Comparison of ENCODE assay signal across 13 cellular contexts in genomic region chr1:107687846-107688753, GRCh38.
DNase-seq lines count a peak whose midpoint lies in the region; ATAC-seq and TF ChIP-seq lines count a peak whose summit lies in the region.
"Had no signal": no experiment of that assay in that cellular context is flagged by ENCODE, and none has a peak within 500 bp of the region (broad histone marks: within the 10 kb centered on the region; RNA-seq: fewer than 3 reads in every experiment).

No MANE protein-coding gene starts in this region.

- peak overlapping the region; percentile 77 for H3K4me3 Mint-ChIP-seq in Calu3 (ENCODE audit: low read depth, unreplicated experiment)
- no peak overlapping the region for H3K4me3 Mint-ChIP-seq in stimulated activated effector memory CD8-positive, alpha-beta T cell treated with anti-CD3 and anti-CD28 coated beads, Interleukin-12 subunit alpha, Interleukin-12 subunit beta, amount 100 ng/mL, for 72 hours
- H3K4me3 Mint-ChIP-seq: activated CD8-positive, alpha-beta memory T cell treated with anti-CD3 and anti-CD28 coated beads, Interleukin-2, amount 10 ng/mL, durations not matched to agents 7 days and 5 days; T-helper 2 cell treated with Interferon-gamma antibody and Interleukin-4, amounts not matched to agents 5 μg/mL and 100 μg/mL, for 36 hours had no signal

- no peak overlapping the region for H3K23ac ChIP-seq in mesendoderm (ENCODE audit: low read length)

- H3K27ac Mint-ChIP-seq in Calu3 (ENCODE audit: unreplicated experiment), result peak overlapping the region; percentile 95
- H3K27ac Mint-ChIP-seq in stimulated activated effector memory CD8-positive, alpha-beta T cell treated with anti-CD3 and anti-CD28 coated beads, Interleukin-12 subunit alpha, Interleukin-12 subunit beta, amount 100 ng/mL, for 72 hours, result no peak overlapping the region
- H3K27ac Mint-ChIP-seq: activated CD8-positive, alpha-beta memory T cell treated with anti-CD3 and anti-CD28 coated beads, Interleukin-2, amount 10 ng/mL, durations not matched to agents 7 days and 5 days; T-helper 2 cell treated with Interferon-gamma antibody and Interleukin-4, amounts not matched to agents 5 μg/mL and 100 μg/mL, for 36 hours had no signal

- no peaks in the 10 kb centered on the region for H3K27me3 Mint-ChIP-seq in Calu3 (ENCODE audit: unreplicated experiment)
- H3K27me3 Mint-ChIP-seq: activated CD8-positive, alpha-beta memory T cell treated with anti-CD3 and anti-CD28 coated beads, Interleukin-2, amount 10 ng/mL, durations not matched to agents 7 days and 5 days had no signal

- peak overlapping the region; percentile 34 to 35 for H3K9ac ChIP-seq in duodenal mucosa (ENCODE audit: low read depth in 1 of 2, low read length in 2 of 2)
- H3K9ac ChIP-seq in mesendoderm (ENCODE audit: low read length), result no peak overlapping the region

- intact Hi-C loops in Calu3 (cut with micrococcal nuclease; ENCODE audit: unreplicated experiment), result loop anchor here (2.0 to 5.0 kb wide), 2 partner anchors 63 to 96 kb away; no protein-coding TSS in a partner anchor

- TF ChIP-seq CTCF in Calu3 (IDR thresholded peaks at IDR 0.05; ENCODE audit: unreplicated experiment) (no peak), GM13976 (IDR thresholded peaks at IDR 0.05; ENCODE audit: borderline replicate concordance, control extremely low read depth, extremely low read depth, insufficient read depth, missing control alignments) (no peak)

- ATAC-seq in left lobe of liver, result no peak
- no peak for ATAC-seq in stimulated activated effector memory CD8-positive, alpha-beta T cell treated with anti-CD3 and anti-CD28 coated beads, Interleukin-12 subunit alpha, Interleukin-12 subunit beta, amount 100 ng/mL, for 72 hours
- ATAC-seq: activated CD8-positive, alpha-beta memory T cell treated with anti-CD3 and anti-CD28 coated beads, Interleukin-2, amount 10 ng/mL, durations not matched to agents 7 days and 5 days had no signal

- no peaks in the 10 kb centered on the region for H3K27me3 ChIP-seq in duodenal mucosa (ENCODE audit: control insufficient read depth in 1 of 2, insufficient read depth in 2 of 2, low read length in 2 of 2)
- no peaks in the 10 kb centered on the region for H3K27me3 ChIP-seq in mesendoderm (ENCODE audit: insufficient read depth, low read length, poor library complexity)

- H3K4me1 Mint-ChIP-seq in Calu3 (ENCODE audit: low read depth, unreplicated experiment), result peaks cover 31% of the 10 kb centered on the region
- no peaks in the 10 kb centered on the region for H3K4me1 Mint-ChIP-seq in stimulated activated effector memory CD8-positive, alpha-beta T cell treated with anti-CD3 and anti-CD28 coated beads, Interleukin-12 subunit alpha, Interleukin-12 subunit beta, amount 100 ng/mL, for 72 hours
- H3K4me1 Mint-ChIP-seq: activated CD8-positive, alpha-beta memory T cell treated with anti-CD3 and anti-CD28 coated beads, Interleukin-2, amount 10 ng/mL, durations not matched to agents 7 days and 5 days had no signal

- H3K9me3 ChIP-seq in duodenal mucosa (ENCODE audit: control insufficient read depth in 1 of 2, low read length in 2 of 2), result no peaks in the 10 kb centered on the region

- WGBS in mesendoderm (ENCODE audit: extremely low coverage, insufficient coverage, low lambda C conversion rate), result no CpG with 5 or more reads among the region's 9 CpGs

- no peak overlapping the region for H3K4ac ChIP-seq in mesendoderm (ENCODE audit: low read depth, low read length)

- in situ Hi-C loops in GM13976 (cut with MboI; ENCODE audit: low sequenced_read_pairs, unreplicated experiment), result no loop called here

- H3K79me1 ChIP-seq in mesendoderm (ENCODE audit: low read length), result no peaks in the 10 kb centered on the region

- peaks cover 30% of the 10 kb centered on the region for H3K36me3 Mint-ChIP-seq in Calu3 (ENCODE audit: insufficient read depth, unreplicated experiment)
- H3K36me3 Mint-ChIP-seq in stimulated activated effector memory CD8-positive, alpha-beta T cell treated with anti-CD3 and anti-CD28 coated beads, Interleukin-12 subunit alpha, Interleukin-12 subunit beta, amount 100 ng/mL, for 72 hours, result no peaks in the 10 kb centered on the region
- H3K36me3 Mint-ChIP-seq: activated CD8-positive, alpha-beta memory T cell treated with anti-CD3 and anti-CD28 coated beads, Interleukin-2, amount 10 ng/mL, durations not matched to agents 7 days and 5 days had no signal

- no peak overlapping the region for H3K4me2 ChIP-seq in mesendoderm (ENCODE audit: low read length)

- H3K4me3 ChIP-seq in duodenal mucosa (ENCODE audit: low read depth in 1 of 2, low read length in 2 of 2), result peak overlapping the region; percentile 66 to 69
- H3K4me3 ChIP-seq in mesendoderm (ENCODE audit: low read length), result no peak overlapping the region

- no peak overlapping the region for H2AK5ac ChIP-seq in mesendoderm (ENCODE audit: low read length)

- H3K9me3 Mint-ChIP-seq in Calu3 (ENCODE audit: low read depth, unreplicated experiment), result no peaks in the 10 kb centered on the region
- no peaks in the 10 kb centered on the region for H3K9me3 Mint-ChIP-seq in stimulated activated effector memory CD8-positive, alpha-beta T cell treated with anti-CD3 and anti-CD28 coated beads, Interleukin-12 subunit alpha, Interleukin-12 subunit beta, amount 100 ng/mL, for 72 hours
- H3K9me3 Mint-ChIP-seq: T-helper 2 cell treated with Interferon-gamma antibody and Interleukin-4, amounts not matched to agents 5 μg/mL and 100 μg/mL, for 36 hours had no signal

- CTCF ChIA-PET in Calu3 (lab: Charles Lee), result interaction anchor here (1.2 kb wide), 1 partner anchor 62 kb away, joined by 3 read pairs; no protein-coding TSS in a partner anchor

- H3K56ac ChIP-seq in mesendoderm (ENCODE audit: low read length), result no peak overlapping the region

- H3K18ac ChIP-seq in mesendoderm (ENCODE audit: low read length), result no peak overlapping the region

- no peak overlapping the region for H4K5ac ChIP-seq in mesendoderm (ENCODE audit: low read length)

- TSS peak; percentile 75 for BruUV-seq in Calu3 (replicated peaks; lab: Mats Ljungman, UMichigan)

- DNase-seq in Calu3 (peak; percentile 44), NOMO-1 treated with dmso at 0.1 percent for 144 hours (lab: John Stamatoyannopoulos, UW; ENCODE audit: unreplicated experiment) (peak; percentile 68), mesendoderm (peak; percentile 14), GM13976 (ENCODE audit: low spot score) (no peak), left lobe of liver (ENCODE audit: low spot score) (no peak)
- no peak for DNase-seq in NK-92 treated with Interleukin-12 subunit alpha and Interleukin-12 subunit beta, amount 100 ng/mL, for 24 hours (lab: John Stamatoyannopoulos, UW)
- DNase-seq in stimulated activated effector memory CD8-positive, alpha-beta T cell treated with anti-CD3 and anti-CD28 coated beads, Interleukin-12 subunit alpha, Interleukin-12 subunit beta, amount 100 ng/mL, for 72 hours (ENCODE audit: low spot score in 2 of 2), result no peak
- DNase-seq: activated CD8-positive, alpha-beta memory T cell treated with anti-CD3 and anti-CD28 coated beads, Interleukin-2, amount 10 ng/mL, durations not matched to agents 7 days and 5 days; GDM1; NCI-H526 treated with DMSO at 0.1 percent for 48 hours; retina had no signal

- H3K36me3 ChIP-seq in duodenal mucosa (ENCODE audit: control insufficient read depth in 1 of 2, insufficient read depth in 2 of 2, low read length in 2 of 2) (no peaks in the 10 kb centered on the region), mesendoderm (ENCODE audit: control insufficient read depth, insufficient read depth, low read length) (no peaks in the 10 kb centered on the region)

- H2BK15ac ChIP-seq in mesendoderm (replicated peaks; ENCODE audit: low read depth), result no peak overlapping the region

- no peak overlapping the region for H2BK120ac ChIP-seq in mesendoderm (ENCODE audit: low read depth, low read length)

- no peak overlapping the region for H2BK5ac ChIP-seq in mesendoderm (ENCODE audit: low read length)

- no peak overlapping the region for H4K8ac ChIP-seq in mesendoderm (ENCODE audit: low read depth, low read length)

- no peaks in the 10 kb centered on the region for H3K79me2 ChIP-seq in mesendoderm (ENCODE audit: control insufficient read depth, insufficient read depth, low read length)

- H3K4me1 ChIP-seq in duodenal mucosa (ENCODE audit: control insufficient read depth in 1 of 2, insufficient read depth in 2 of 2, low read length in 2 of 2) (peaks cover 8 to 14% of the 10 kb centered on the region in 2 donors), mesendoderm (ENCODE audit: control insufficient read depth, low read depth, low read length) (no peaks in the 10 kb centered on the region)

- H3K27ac ChIP-seq in duodenal mucosa (ENCODE audit: low read depth, low read length) (peak overlapping the region; percentile 5), mesendoderm (ENCODE audit: low read depth, low read length) (no peak overlapping the region)

Comparison
In these comparisons a context has a peak if more than half of its experiments do, and no peak if none do; other contexts are left out.
1. DNase-seq: peak in Calu3 (single experiment), NOMO-1 treated with dmso at 0.1 percent for 144 hours (single experiment) and mesendoderm (single experiment); none in GM13976 (single experiment), left lobe of liver (single experiment), NK-92 treated with Interleukin-12 subunit alpha and Interleukin-12 subunit beta, amount 100 ng/mL, for 24 hours (single experiment) and stimulated activated effector memory CD8-positive, alpha-beta T cell treated with anti-CD3 and anti-CD28 coated beads, Interleukin-12 subunit alpha, Interleukin-12 subunit beta, amount 100 ng/mL, for 72 hours (0 of 2).